Comparison of ENCODE assay signal across 15 cellular contexts in genomic region chr1:163870666-163871065, GRCh38.
DNase-seq lines count a peak whose midpoint lies in the region; ATAC-seq and TF ChIP-seq lines count a peak whose summit lies in the region.
"Had no signal": no experiment of that assay in that cellular context is flagged by ENCODE, and none has a peak within 500 bp of the region (broad histone marks: within the 10 kb centered on the region; RNA-seq: fewer than 3 reads in every experiment).

No MANE protein-coding gene starts in this region.

- peak; percentile 6 for DNase-seq in ELR (ENCODE audit: low read depth)
- DNase-seq in fibroblast of peridontal ligament (ENCODE audit: extremely low read depth) = peak; percentile 68
- DNase-seq in activated naive CD4-positive, alpha-beta T cell (lab: John Stamatoyannopoulos, UW) = no peak
- DNase-seq in stimulated activated CD4-positive, alpha-beta T cell treated with anti-CD3 and anti-CD28 coated beads, Interleukin-1b, Interleukin-23, amount 100 ng/mL, for 48 hours = no peak
- DNase-seq: C1 segment of cervical spinal cord; Kasumi-1; NCI-H1417 treated with DMSO at 0.1 percent for 48 hours; NCI-H2029 treated with DMSO at 0.1 percent for 48 hours; NCI-H2171 treated with DMSO at 0.1 percent for 48 hours; NCI-H446 treated with DMSO at 0.1 percent for 48 hours; NK-92 treated with Interleukin-12 subunit alpha and Interleukin-12 subunit beta, amount 100 ng/mL, for 24 hours had no signal

- H3K27ac ChIP-seq in VCaP = peak overlapping the region; percentile 71
- H3K27ac ChIP-seq: RWPE1 had no signal

- ATAC-seq in HG03565 (IDR thresholded peaks at IDR 0.05; ENCODE audit: unreplicated experiment) (no peak), GM21528 (IDR thresholded peaks at IDR 0.05; ENCODE audit: low FRiP score, unreplicated experiment) (no peak)

- no peak for TF ChIP-seq CTCF in VCaP (conservative IDR thresholded peaks at IDR 0.05)

Comparison
In these comparisons a context has a peak if more than half of its experiments do, and no peak if none do; other contexts are left out.
1. DNase-seq: peak in ELR (single experiment) and fibroblast of peridontal ligament (single experiment); none in activated naive CD4-positive, alpha-beta T cell (0 of 4) and stimulated activated CD4-positive, alpha-beta T cell treated with anti-CD3 and anti-CD28 coated beads, Interleukin-1b, Interleukin-23, amount 100 ng/mL, for 48 hours (single experiment).